8 cellular contexts compared by ENCODE assay signal in genomic region chr22:50250249-50250554, GRCh38. TPM values are rescaled to one million over a fixed set of nuclear protein-coding genes. Genes with fewer than 3 reads are reported as not detected.
DNase-seq lines count a peak whose midpoint lies in the region; ATAC-seq and TF ChIP-seq lines count a peak whose summit lies in the region.

No MANE protein-coding gene starts in this region.

- H3K27ac ChIP-seq in left lung (peak overlapping the region in 1 of 2 donors; percentile 81), thymus (ENCODE audit: low read depth) (no peak overlapping the region)

- no peak for DNase-seq in activated T-cell treated with anti-CD3 and anti-CD28 coated beads, Interleukin-2, amount 50 U/mL, for 24 hours
- DNase-seq in activated T-cell treated with anti-CD3 and anti-CD28 coated beads for 4 hours: no peak
- DNase-seq in activated T-helper 2 cell treated with anti-CD3 and anti-CD28 coated beads, Interferon-gamma antibody, Interleukin-2, Interleukin-4, amounts not matched to agents 10 μg/mL and 5 μg/mL and 100 μg/mL, durations not matched to agents 14 hours and 24 hours and 36 hours (ENCODE audit: low spot score): no peak
- no peak for DNase-seq in left lung
- no peak for DNase-seq in DMS 273 (lab: John Stamatoyannopoulos, UW; ENCODE audit: unreplicated experiment)
- no peak for DNase-seq in AG08395 (ENCODE audit: low spot score)

- no peaks in the 10 kb centered on the region for H3K27me3 ChIP-seq in left lung
- no peaks in the 10 kb centered on the region for H3K27me3 ChIP-seq in thymus (ENCODE audit: control insufficient read depth, insufficient read depth)

- 93% methylated on average over 11 of the region's 11 CpGs for WGBS in thymus

- H3K4me3 Mint-ChIP-seq in activated T-cell treated with anti-CD3 and anti-CD28 coated beads, Interleukin-2, amount 50 U/mL, for 24 hours: peak overlapping the region; percentile 85
- H3K4me3 Mint-ChIP-seq in activated T-helper 2 cell treated with anti-CD3 and anti-CD28 coated beads, Interferon-gamma antibody, Interleukin-2, Interleukin-4, amounts not matched to agents 10 μg/mL and 5 μg/mL and 100 μg/mL, durations not matched to agents 14 hours and 24 hours and 36 hours (ENCODE audit: low read depth): peak overlapping the region; percentile 84

- no peak for TF ChIP-seq CTCF in left lung (IDR thresholded peaks at IDR 0.05)

- peaks cover 25% of the 10 kb centered on the region for H3K4me1 Mint-ChIP-seq in activated T-cell treated with anti-CD3 and anti-CD28 coated beads, Interleukin-2, amount 50 U/mL, for 24 hours (ENCODE audit: low read depth)
- peaks cover 10% of the 10 kb centered on the region for H3K4me1 Mint-ChIP-seq in activated T-helper 2 cell treated with anti-CD3 and anti-CD28 coated beads, Interferon-gamma antibody, Interleukin-2, Interleukin-4, amounts not matched to agents 10 μg/mL and 5 μg/mL and 100 μg/mL, durations not matched to agents 14 hours and 24 hours and 36 hours (ENCODE audit: low read depth)

- H3K36me3 Mint-ChIP-seq in activated T-cell treated with anti-CD3 and anti-CD28 coated beads, Interleukin-2, amount 50 U/mL, for 24 hours (ENCODE audit: low read depth): peaks cover 32% of the 10 kb centered on the region
- H3K36me3 Mint-ChIP-seq in activated T-helper 2 cell treated with anti-CD3 and anti-CD28 coated beads, Interferon-gamma antibody, Interleukin-2, Interleukin-4, amounts not matched to agents 10 μg/mL and 5 μg/mL and 100 μg/mL, durations not matched to agents 14 hours and 24 hours and 36 hours (ENCODE audit: low read depth): peaks cover 13% of the 10 kb centered on the region

- no peak for ATAC-seq in left lung
- ATAC-seq in HG03045 (IDR thresholded peaks at IDR 0.05; ENCODE audit: unreplicated experiment): no peak

- peak overlapping the region; percentile 71 for H3K27ac Mint-ChIP-seq in activated T-cell treated with anti-CD3 and anti-CD28 coated beads, Interleukin-2, amount 50 U/mL, for 24 hours
- H3K27ac Mint-ChIP-seq in activated T-helper 2 cell treated with anti-CD3 and anti-CD28 coated beads, Interferon-gamma antibody, Interleukin-2, Interleukin-4, amounts not matched to agents 10 μg/mL and 5 μg/mL and 100 μg/mL, durations not matched to agents 14 hours and 24 hours and 36 hours: no peak overlapping the region

- H3K9me3 Mint-ChIP-seq in activated T-cell treated with anti-CD3 and anti-CD28 coated beads, Interleukin-2, amount 50 U/mL, for 24 hours: no peaks in the 10 kb centered on the region
- no peaks in the 10 kb centered on the region for H3K9me3 Mint-ChIP-seq in activated T-helper 2 cell treated with anti-CD3 and anti-CD28 coated beads, Interferon-gamma antibody, Interleukin-2, Interleukin-4, amounts not matched to agents 10 μg/mL and 5 μg/mL and 100 μg/mL, durations not matched to agents 14 hours and 24 hours and 36 hours

- intact Hi-C loops in activated T-helper 2 cell treated with anti-CD3 and anti-CD28 coated beads, Interferon-gamma antibody, Interleukin-2, Interleukin-4, amounts not matched to agents 10 μg/mL and 5 μg/mL and 100 μg/mL, durations not matched to agents 14 hours and 24 hours and 36 hours (cut with micrococcal nuclease): no loop called here
- intact Hi-C loops in left lung (cut with DNase I): no loop called here

- peaks cover 13 to 62% of the 10 kb centered on the region in 2 donors for H3K4me1 ChIP-seq in left lung
- H3K4me1 ChIP-seq in thymus (ENCODE audit: control insufficient read depth, insufficient read depth, low read length): peaks cover 14% of the 10 kb centered on the region

- H3K36me3 ChIP-seq in left lung (peaks cover 0 to 25% of the 10 kb centered on the region in 2 donors), thymus (ENCODE audit: control insufficient read depth, insufficient read depth) (peaks cover 22% of the 10 kb centered on the region)

- H3K9me3 ChIP-seq in left lung: no peaks in the 10 kb centered on the region
- no peaks in the 10 kb centered on the region for H3K9me3 ChIP-seq in thymus (ENCODE audit: control insufficient read depth)

- no peaks in the 10 kb centered on the region for H3K27me3 Mint-ChIP-seq in activated T-cell treated with anti-CD3 and anti-CD28 coated beads, Interleukin-2, amount 50 U/mL, for 24 hours
- H3K27me3 Mint-ChIP-seq in activated T-helper 2 cell treated with anti-CD3 and anti-CD28 coated beads, Interferon-gamma antibody, Interleukin-2, Interleukin-4, amounts not matched to agents 10 μg/mL and 5 μg/mL and 100 μg/mL, durations not matched to agents 14 hours and 24 hours and 36 hours (ENCODE audit: low read depth): no peaks in the 10 kb centered on the region

- peak overlapping the region; percentile 45 to 84 for H3K4me3 ChIP-seq in left lung
- H3K4me3 ChIP-seq in thymus (ENCODE audit: low read length): peak overlapping the region; percentile 66

RNA-seq across cellular contexts. Expression of gene HDAC10, which starts 0.9 kb away (rescaled TPM):
- 60.0 and 62.9 TPM in 2 replicates for total RNA-seq in activated T-helper 2 cell treated with anti-CD3 and anti-CD28 coated beads, Interferon-gamma antibody, Interleukin-2, Interleukin-4, amounts not matched to agents 10 μg/mL and 5 μg/mL and 100 μg/mL, durations not matched to agents 14 hours and 24 hours and 36 hours
- total RNA-seq in left lung: 10 to 100 TPM; 39.1 to 42.2 TPM
- 61.6 TPM for polyA plus RNA-seq in thymus

RNA-seq across cellular contexts. Expression of gene TUBGCP6, which starts 5.4 kb away (rescaled TPM):
- 48.8 and 49.6 TPM in 2 replicates for total RNA-seq in activated T-helper 2 cell treated with anti-CD3 and anti-CD28 coated beads, Interferon-gamma antibody, Interleukin-2, Interleukin-4, amounts not matched to agents 10 μg/mL and 5 μg/mL and 100 μg/mL, durations not matched to agents 14 hours and 24 hours and 36 hours
- total RNA-seq in left lung: 10 to 100 TPM; 40.8 to 41.3 TPM
- 96.6 TPM for polyA plus RNA-seq in thymus

RNA-seq across cellular contexts. Expression of gene MAPK12, which starts 11.3 kb away (rescaled TPM):
- total RNA-seq in activated T-helper 2 cell treated with anti-CD3 and anti-CD28 coated beads, Interferon-gamma antibody, Interleukin-2, Interleukin-4, amounts not matched to agents 10 μg/mL and 5 μg/mL and 100 μg/mL, durations not matched to agents 14 hours and 24 hours and 36 hours: 16.3 and 17.6 TPM in 2 replicates
- total RNA-seq in left lung: 10 to 100 TPM; 11.6 to 14.6 TPM
- 8.2 TPM for polyA plus RNA-seq in thymus

RNA-seq across cellular contexts. Expression of gene MAPK11, which starts 20.0 kb away (rescaled TPM):
- 19.0 and 20.9 TPM in 2 replicates for total RNA-seq in activated T-helper 2 cell treated with anti-CD3 and anti-CD28 coated beads, Interferon-gamma antibody, Interleukin-2, Interleukin-4, amounts not matched to agents 10 μg/mL and 5 μg/mL and 100 μg/mL, durations not matched to agents 14 hours and 24 hours and 36 hours
- 10 to 100 TPM; 10.3 to 15.1 TPM for total RNA-seq in left lung
- polyA plus RNA-seq in thymus: 17.7 TPM

RNA-seq across cellular contexts. Expression of gene SELENOO, which starts 49.4 kb away (rescaled TPM):
- total RNA-seq in activated T-helper 2 cell treated with anti-CD3 and anti-CD28 coated beads, Interferon-gamma antibody, Interleukin-2, Interleukin-4, amounts not matched to agents 10 μg/mL and 5 μg/mL and 100 μg/mL, durations not matched to agents 14 hours and 24 hours and 36 hours: 26.3 and 26.4 TPM in 2 replicates
- 10 to 100 TPM; 19.5 to 22.0 TPM for total RNA-seq in left lung
- 62.1 TPM for polyA plus RNA-seq in thymus
